In the genomic region with DNA sequence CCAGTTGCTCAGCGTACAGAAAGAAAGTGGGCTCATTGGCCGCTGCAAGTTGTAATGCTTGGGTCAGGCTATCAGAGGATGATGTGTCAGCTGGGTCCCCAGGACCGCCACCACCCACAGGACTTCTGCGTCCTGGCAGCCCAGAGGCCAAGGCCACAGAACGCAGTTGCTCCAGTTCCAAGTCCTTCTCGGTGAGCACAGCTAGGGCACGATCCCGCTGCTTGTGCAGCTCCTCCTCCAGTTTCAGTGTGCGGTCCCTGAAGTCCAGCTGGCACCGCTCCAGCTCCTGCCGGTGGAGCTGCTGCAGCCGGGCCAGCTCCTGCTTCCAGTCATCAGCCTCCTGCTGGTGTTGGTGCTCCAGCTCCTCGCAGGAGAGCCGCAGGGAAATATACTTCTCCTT, we compare ENCODE assay signal across 1 cellular context.
TF ChIP-seq lines count a peak whose summit lies in the region.

No MANE protein-coding gene starts in this region.

TF ChIP-seq in HepG2, 621 proteins besides CTCF, POLR2A, EP300 and RAD21 (continued from another document and continues in another):
- TF ChIP-seq HNRNPLL (IDR thresholded peaks at IDR 0.05; ENCODE audit: low read depth, low read length, poor library complexity, severe bottlenecking) (peak; percentile 60), IKZF4 (CRISPR knock-in tag; IDR thresholded peaks at IDR 0.05; ENCODE audit: borderline replicate concordance, low read depth, not compliant biosample characterization) (no peak), ZNF564 (CRISPR knock-in tag; IDR thresholded peaks at IDR 0.05) (peak; percentile 91), ZFX (CRISPR knock-in tag; IDR thresholded peaks at IDR 0.05; ENCODE audit: low read depth) (peak; percentile 38; the same call in 1 of the 2 replicates), FOSL1 (CRISPR knock-in tag; IDR thresholded peaks at IDR 0.05; ENCODE audit: borderline replicate concordance) (no peak), NRL (CRISPR knock-in tag; IDR thresholded peaks at IDR 0.05; ENCODE audit: borderline replicate concordance) (peak; percentile 59; the same call in 1 of the 2 replicates), FOXJ3 (CRISPR knock-in tag; IDR thresholded peaks at IDR 0.05; ENCODE audit: borderline replicate concordance) (peak; percentile 27; the same call in 1 of the 2 replicates), ZNF44 (CRISPR knock-in tag; IDR thresholded peaks at IDR 0.05) (no peak), WIZ (CRISPR knock-in tag; IDR thresholded peaks at IDR 0.05) (no peak), ELF4 (CRISPR knock-in tag; IDR thresholded peaks at IDR 0.05; ENCODE audit: borderline replicate concordance) (no peak), ZNF143 (CRISPR knock-in tag; IDR thresholded peaks at IDR 0.05) (no peak), CHD4 (IDR thresholded peaks at IDR 0.05; ENCODE audit: borderline replicate concordance, low read length) (no peak), NR2F6 (IDR thresholded peaks at IDR 0.05) (no peak), NR2F6 (CRISPR knock-in tag; IDR thresholded peaks at IDR 0.05) (peak; percentile 74), HNF4G (IDR thresholded peaks at IDR 0.05; ENCODE audit: borderline replicate concordance, low read depth, low read length) (peak; percentile 63; the same call in 1 of the 2 replicates), HNF4G (CRISPR knock-in tag; IDR thresholded peaks at IDR 0.05; ENCODE audit: borderline replicate concordance, low read depth) (peak; percentile 67; the same call in 1 of the 2 replicates), NKX3-1 (CRISPR knock-in tag; IDR thresholded peaks at IDR 0.05) (no peak), SRSF1 (optimal IDR thresholded peaks at IDR 0.05; ENCODE audit: low read depth, low read length) (no peak), ZBTB42 (CRISPR knock-in tag; IDR thresholded peaks at IDR 0.05) (no peak), ZNF549 (CRISPR knock-in tag; IDR thresholded peaks at IDR 0.05) (no peak), SIX1 (CRISPR knock-in tag; IDR thresholded peaks at IDR 0.05; ENCODE audit: borderline replicate concordance) (0 out of 2 replicates have a peak, but pooled peaks have one; percentile 17), FOXM1 (CRISPR knock-in tag; IDR thresholded peaks at IDR 0.05) (no peak), ZNF780A (CRISPR knock-in tag; IDR thresholded peaks at IDR 0.05) (no peak), ZNF598 (CRISPR knock-in tag; IDR thresholded peaks at IDR 0.05; ENCODE audit: borderline replicate concordance) (no peak), KAT2B (IDR thresholded peaks at IDR 0.05; ENCODE audit: borderline replicate concordance, low read depth, low read length) (no peak), FLYWCH1 (CRISPR knock-in tag; IDR thresholded peaks at IDR 0.05) (no peak), XRCC5 (optimal IDR thresholded peaks at IDR 0.05; ENCODE audit: low read length) (no peak)
- TF ChIP-seq, protein P1, sequence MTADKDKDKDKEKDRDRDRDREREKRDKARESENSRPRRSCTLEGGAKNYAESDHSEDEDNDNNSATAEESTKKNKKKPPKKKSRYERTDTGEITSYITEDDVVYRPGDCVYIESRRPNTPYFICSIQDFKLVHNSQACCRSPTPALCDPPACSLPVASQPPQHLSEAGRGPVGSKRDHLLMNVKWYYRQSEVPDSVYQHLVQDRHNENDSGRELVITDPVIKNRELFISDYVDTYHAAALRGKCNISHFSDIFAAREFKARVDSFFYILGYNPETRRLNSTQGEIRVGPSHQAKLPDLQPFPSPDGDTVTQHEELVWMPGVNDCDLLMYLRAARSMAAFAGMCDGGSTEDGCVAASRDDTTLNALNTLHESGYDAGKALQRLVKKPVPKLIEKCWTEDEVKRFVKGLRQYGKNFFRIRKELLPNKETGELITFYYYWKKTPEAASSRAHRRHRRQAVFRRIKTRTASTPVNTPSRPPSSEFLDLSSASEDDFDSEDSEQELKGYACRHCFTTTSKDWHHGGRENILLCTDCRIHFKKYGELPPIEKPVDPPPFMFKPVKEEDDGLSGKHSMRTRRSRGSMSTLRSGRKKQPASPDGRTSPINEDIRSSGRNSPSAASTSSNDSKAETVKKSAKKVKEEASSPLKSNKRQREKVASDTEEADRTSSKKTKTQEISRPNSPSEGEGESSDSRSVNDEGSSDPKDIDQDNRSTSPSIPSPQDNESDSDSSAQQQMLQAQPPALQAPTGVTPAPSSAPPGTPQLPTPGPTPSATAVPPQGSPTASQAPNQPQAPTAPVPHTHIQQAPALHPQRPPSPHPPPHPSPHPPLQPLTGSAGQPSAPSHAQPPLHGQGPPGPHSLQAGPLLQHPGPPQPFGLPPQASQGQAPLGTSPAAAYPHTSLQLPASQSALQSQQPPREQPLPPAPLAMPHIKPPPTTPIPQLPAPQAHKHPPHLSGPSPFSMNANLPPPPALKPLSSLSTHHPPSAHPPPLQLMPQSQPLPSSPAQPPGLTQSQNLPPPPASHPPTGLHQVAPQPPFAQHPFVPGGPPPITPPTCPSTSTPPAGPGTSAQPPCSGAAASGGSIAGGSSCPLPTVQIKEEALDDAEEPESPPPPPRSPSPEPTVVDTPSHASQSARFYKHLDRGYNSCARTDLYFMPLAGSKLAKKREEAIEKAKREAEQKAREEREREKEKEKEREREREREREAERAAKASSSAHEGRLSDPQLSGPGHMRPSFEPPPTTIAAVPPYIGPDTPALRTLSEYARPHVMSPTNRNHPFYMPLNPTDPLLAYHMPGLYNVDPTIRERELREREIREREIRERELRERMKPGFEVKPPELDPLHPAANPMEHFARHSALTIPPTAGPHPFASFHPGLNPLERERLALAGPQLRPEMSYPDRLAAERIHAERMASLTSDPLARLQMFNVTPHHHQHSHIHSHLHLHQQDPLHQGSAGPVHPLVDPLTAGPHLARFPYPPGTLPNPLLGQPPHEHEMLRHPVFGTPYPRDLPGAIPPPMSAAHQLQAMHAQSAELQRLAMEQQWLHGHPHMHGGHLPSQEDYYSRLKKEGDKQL (CRISPR knock-in tag; IDR thresholded peaks at IDR 0.05; ENCODE audit: low read depth) = no peak
- TF ChIP-seq, protein P2, sequence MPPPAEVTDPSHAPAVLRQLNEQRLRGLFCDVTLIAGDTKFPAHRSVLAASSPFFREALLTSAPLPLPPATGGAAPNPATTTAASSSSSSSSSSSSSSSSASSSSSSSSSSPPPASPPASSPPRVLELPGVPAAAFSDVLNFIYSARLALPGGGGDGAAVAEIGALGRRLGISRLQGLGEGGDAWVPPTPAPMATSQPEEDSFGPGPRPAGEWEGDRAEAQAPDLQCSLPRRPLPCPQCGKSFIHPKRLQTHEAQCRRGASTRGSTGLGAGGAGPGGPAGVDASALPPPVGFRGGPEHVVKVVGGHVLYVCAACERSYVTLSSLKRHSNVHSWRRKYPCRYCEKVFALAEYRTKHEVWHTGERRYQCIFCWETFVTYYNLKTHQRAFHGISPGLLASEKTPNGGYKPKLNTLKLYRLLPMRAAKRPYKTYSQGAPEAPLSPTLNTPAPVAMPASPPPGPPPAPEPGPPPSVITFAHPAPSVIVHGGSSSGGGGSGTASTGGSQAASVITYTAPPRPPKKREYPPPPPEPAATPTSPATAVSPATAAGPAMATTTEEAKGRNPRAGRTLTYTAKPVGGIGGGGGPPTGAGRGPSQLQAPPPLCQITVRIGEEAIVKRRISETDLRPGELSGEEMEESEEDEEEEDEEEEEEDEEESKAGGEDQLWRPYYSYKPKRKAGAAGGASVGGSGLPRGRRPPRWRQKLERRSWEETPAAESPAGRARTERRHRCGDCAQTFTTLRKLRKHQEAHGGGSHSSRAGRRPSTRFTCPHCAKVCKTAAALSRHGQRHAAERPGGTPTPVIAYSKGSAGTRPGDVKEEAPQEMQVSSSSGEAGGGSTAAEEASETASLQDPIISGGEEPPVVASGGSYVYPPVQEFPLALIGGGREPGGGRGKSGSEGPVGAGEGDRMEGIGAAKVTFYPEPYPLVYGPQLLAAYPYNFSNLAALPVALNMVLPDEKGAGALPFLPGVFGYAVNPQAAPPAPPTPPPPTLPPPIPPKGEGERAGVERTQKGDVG (CRISPR knock-in tag; IDR thresholded peaks at IDR 0.05; ENCODE audit: borderline replicate concordance) = 0 out of 2 replicates have a peak, but pooled peaks have one; percentile 29
- TF ChIP-seq, protein P3, sequence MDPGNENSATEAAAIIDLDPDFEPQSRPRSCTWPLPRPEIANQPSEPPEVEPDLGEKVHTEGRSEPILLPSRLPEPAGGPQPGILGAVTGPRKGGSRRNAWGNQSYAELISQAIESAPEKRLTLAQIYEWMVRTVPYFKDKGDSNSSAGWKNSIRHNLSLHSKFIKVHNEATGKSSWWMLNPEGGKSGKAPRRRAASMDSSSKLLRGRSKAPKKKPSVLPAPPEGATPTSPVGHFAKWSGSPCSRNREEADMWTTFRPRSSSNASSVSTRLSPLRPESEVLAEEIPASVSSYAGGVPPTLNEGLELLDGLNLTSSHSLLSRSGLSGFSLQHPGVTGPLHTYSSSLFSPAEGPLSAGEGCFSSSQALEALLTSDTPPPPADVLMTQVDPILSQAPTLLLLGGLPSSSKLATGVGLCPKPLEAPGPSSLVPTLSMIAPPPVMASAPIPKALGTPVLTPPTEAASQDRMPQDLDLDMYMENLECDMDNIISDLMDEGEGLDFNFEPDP (CRISPR knock-in tag; conservative IDR thresholded peaks at IDR 0.05) = no peak
- TF ChIP-seq, protein P4, sequence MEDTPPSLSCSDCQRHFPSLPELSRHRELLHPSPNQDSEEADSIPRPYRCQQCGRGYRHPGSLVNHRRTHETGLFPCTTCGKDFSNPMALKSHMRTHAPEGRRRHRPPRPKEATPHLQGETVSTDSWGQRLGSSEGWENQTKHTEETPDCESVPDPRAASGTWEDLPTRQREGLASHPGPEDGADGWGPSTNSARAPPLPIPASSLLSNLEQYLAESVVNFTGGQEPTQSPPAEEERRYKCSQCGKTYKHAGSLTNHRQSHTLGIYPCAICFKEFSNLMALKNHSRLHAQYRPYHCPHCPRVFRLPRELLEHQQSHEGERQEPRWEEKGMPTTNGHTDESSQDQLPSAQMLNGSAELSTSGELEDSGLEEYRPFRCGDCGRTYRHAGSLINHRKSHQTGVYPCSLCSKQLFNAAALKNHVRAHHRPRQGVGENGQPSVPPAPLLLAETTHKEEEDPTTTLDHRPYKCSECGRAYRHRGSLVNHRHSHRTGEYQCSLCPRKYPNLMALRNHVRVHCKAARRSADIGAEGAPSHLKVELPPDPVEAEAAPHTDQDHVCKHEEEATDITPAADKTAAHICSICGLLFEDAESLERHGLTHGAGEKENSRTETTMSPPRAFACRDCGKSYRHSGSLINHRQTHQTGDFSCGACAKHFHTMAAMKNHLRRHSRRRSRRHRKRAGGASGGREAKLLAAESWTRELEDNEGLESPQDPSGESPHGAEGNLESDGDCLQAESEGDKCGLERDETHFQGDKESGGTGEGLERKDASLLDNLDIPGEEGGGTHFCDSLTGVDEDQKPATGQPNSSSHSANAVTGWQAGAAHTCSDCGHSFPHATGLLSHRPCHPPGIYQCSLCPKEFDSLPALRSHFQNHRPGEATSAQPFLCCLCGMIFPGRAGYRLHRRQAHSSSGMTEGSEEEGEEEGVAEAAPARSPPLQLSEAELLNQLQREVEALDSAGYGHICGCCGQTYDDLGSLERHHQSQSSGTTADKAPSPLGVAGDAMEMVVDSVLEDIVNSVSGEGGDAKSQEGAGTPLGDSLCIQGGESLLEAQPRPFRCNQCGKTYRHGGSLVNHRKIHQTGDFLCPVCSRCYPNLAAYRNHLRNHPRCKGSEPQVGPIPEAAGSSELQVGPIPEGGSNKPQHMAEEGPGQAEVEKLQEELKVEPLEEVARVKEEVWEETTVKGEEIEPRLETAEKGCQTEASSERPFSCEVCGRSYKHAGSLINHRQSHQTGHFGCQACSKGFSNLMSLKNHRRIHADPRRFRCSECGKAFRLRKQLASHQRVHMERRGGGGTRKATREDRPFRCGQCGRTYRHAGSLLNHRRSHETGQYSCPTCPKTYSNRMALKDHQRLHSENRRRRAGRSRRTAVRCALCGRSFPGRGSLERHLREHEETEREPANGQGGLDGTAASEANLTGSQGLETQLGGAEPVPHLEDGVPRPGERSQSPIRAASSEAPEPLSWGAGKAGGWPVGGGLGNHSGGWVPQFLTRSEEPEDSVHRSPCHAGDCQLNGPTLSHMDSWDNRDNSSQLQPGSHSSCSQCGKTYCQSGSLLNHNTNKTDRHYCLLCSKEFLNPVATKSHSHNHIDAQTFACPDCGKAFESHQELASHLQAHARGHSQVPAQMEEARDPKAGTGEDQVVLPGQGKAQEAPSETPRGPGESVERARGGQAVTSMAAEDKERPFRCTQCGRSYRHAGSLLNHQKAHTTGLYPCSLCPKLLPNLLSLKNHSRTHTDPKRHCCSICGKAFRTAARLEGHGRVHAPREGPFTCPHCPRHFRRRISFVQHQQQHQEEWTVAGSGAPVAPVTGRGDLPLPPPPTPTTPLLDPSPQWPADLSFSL (CRISPR knock-in tag; IDR thresholded peaks at IDR 0.05) = no peak
- TF ChIP-seq, protein P5, sequence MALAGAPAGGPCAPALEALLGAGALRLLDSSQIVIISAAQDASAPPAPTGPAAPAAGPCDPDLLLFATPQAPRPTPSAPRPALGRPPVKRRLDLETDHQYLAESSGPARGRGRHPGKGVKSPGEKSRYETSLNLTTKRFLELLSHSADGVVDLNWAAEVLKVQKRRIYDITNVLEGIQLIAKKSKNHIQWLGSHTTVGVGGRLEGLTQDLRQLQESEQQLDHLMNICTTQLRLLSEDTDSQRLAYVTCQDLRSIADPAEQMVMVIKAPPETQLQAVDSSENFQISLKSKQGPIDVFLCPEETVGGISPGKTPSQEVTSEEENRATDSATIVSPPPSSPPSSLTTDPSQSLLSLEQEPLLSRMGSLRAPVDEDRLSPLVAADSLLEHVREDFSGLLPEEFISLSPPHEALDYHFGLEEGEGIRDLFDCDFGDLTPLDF (CRISPR knock-in tag; IDR thresholded peaks at IDR 0.05) = no peak
- TF ChIP-seq, protein P6, sequence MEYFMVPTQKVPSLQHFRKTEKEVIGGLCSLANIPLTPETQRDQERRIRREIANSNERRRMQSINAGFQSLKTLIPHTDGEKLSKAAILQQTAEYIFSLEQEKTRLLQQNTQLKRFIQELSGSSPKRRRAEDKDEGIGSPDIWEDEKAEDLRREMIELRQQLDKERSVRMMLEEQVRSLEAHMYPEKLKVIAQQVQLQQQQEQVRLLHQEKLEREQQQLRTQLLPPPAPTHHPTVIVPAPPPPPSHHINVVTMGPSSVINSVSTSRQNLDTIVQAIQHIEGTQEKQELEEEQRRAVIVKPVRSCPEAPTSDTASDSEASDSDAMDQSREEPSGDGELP (IDR thresholded peaks at IDR 0.05; ENCODE audit: borderline replicate concordance, low read depth) = peak; percentile 51; the same call in 1 of the 2 replicates
